15 cellular contexts compared by ENCODE assay signal in genomic region chr17:81021531-81022370, GRCh38. TPM values are rescaled to one million over a fixed set of nuclear protein-coding genes. Genes with fewer than 3 reads are reported as not detected.
A peak's percentile ranks its signal among the peaks of the same experiment; 100 is the strongest.
DNase-seq lines count a peak whose midpoint lies in the region; ATAC-seq and TF ChIP-seq lines count a peak whose summit lies in the region.
"Had no signal": no experiment of that assay in that cellular context is flagged by ENCODE, and none has a peak within 500 bp of the region (broad histone marks: within the 10 kb centered on the region; RNA-seq: fewer than 3 reads in every experiment).

No MANE protein-coding gene starts in this region.

- TF ChIP-seq EP300 in ovary (IDR thresholded peaks at IDR 0.05): no peak

- ATAC-seq in RWPE2 (ENCODE audit: low read depth): no peak
- no peak for ATAC-seq in left lung
- no peak for ATAC-seq in GM19324 (IDR thresholded peaks at IDR 0.05; ENCODE audit: low FRiP score, unreplicated experiment)
- ATAC-seq: natural killer cell had no signal

- no peak overlapping the region for H2AFZ ChIP-seq in GM23248

- H3K9ac ChIP-seq in GM23248 (peak overlapping the region; percentile 67), skeletal muscle satellite cell (ENCODE audit: low read depth, low read length) (peak overlapping the region; percentile 49)

- H3K27ac ChIP-seq in GM23248: peak overlapping the region; percentile 69; the same call in 1 of the 2 replicates
- H3K27ac ChIP-seq in RWPE2 (ENCODE audit: poor library complexity, severe bottlenecking): peak overlapping the region; percentile 35
- peak overlapping the region; percentile 70 to 76 for H3K27ac ChIP-seq in left lung
- no peak overlapping the region for H3K27ac ChIP-seq in ovary
- H3K27ac ChIP-seq: testis had no signal

- no peaks in the 10 kb centered on the region for H3K79me2 ChIP-seq in GM23248 (ENCODE audit: insufficient read depth)

- TF ChIP-seq CTCF in RWPE2 (IDR thresholded peaks at IDR 0.05; ENCODE audit: poor library complexity, severe bottlenecking) (no peak), left lung (IDR thresholded peaks at IDR 0.05) (no peak), ovary (IDR thresholded peaks at IDR 0.05) (no peak)

- H4K20me1 ChIP-seq in GM23248 (ENCODE audit: insufficient read depth): no peaks in the 10 kb centered on the region

- in situ Hi-C loops in GM23248 (cut with MboI): no loop called here

- H3F3A ChIP-seq in GM23248 (ENCODE audit: insufficient read depth): peaks cover 7% of the 10 kb centered on the region

- H3K4me3 ChIP-seq in GM23248 (no peak overlapping the region), RWPE2 (ENCODE audit: severe bottlenecking) (no peak overlapping the region), left lung (no peak overlapping the region), skeletal muscle satellite cell (ENCODE audit: low read length) (no peak overlapping the region), ovary (no peak overlapping the region)
- H3K4me3 ChIP-seq: adrenal gland, testis had no signal

- DNase-seq in GM23248: no peak
- no peak for DNase-seq in RWPE2 (ENCODE audit: low spot score)
- peak in 1 of 2 donors; percentile 5 for DNase-seq in left lung
- DNase-seq in ovary: no peak
- DNase-seq in erythroblast (lab: John Stamatoyannopoulos, UW): no peak
- DNase-seq: activated CD4-positive, alpha-beta memory T cell treated with anti-CD3 and anti-CD28 coated beads, Interleukin-2, amount 10 ng/mL, durations not matched to agents 7 days and 5 days; natural killer cell; NCI-H774; retina; stimulated activated CD4-positive, alpha-beta T cell treated with anti-CD3 and anti-CD28 coated beads, Interleukin-2, amount 100 ng/mL, for 24 hours; testis had no signal

- peaks cover 21% of the 10 kb centered on the region for H3K27me3 ChIP-seq in GM23248 (replicated peaks; ENCODE audit: insufficient read depth)
- peaks cover 6% of the 10 kb centered on the region for H3K27me3 ChIP-seq in RWPE2 (ENCODE audit: insufficient read depth, poor library complexity, severe bottlenecking)
- peaks cover 0 to 6% of the 10 kb centered on the region in 2 donors for H3K27me3 ChIP-seq in left lung
- peaks cover 23% of the 10 kb centered on the region for H3K27me3 ChIP-seq in skeletal muscle satellite cell (ENCODE audit: control insufficient read depth, insufficient read depth, low read length)
- no peaks in the 10 kb centered on the region for H3K27me3 ChIP-seq in ovary
- H3K27me3 ChIP-seq: adrenal gland, BE2C, testis had no signal

- H3K9me3 ChIP-seq in GM23248 (ENCODE audit: low read depth) (no peaks in the 10 kb centered on the region), RWPE2 (ENCODE audit: severe bottlenecking) (no peaks in the 10 kb centered on the region), left lung (peaks cover 0 to 1% of the 10 kb centered on the region in 2 donors), skeletal muscle satellite cell (replicated peaks; ENCODE audit: low read length) (no peaks in the 10 kb centered on the region), ovary (no peaks in the 10 kb centered on the region)
- H3K9me3 ChIP-seq: adrenal gland, BE2C, testis had no signal

- WGBS in GM23248 (ENCODE audit: low coverage in 1 of 2, low lambda C conversion rate in 2 of 2, missing lambda C conversion rate in 2 of 2), 2 experiments: 92% methylated on average over 20 of the region's 20 CpGs
- 86 to 90% (median 87%) methylated on average over 20 of the region's 20 CpGs for WGBS in ovary, 3 donors

- H3K36me3 ChIP-seq in GM23248 (ENCODE audit: low read depth) (no peaks in the 10 kb centered on the region), RWPE2 (ENCODE audit: low read depth) (no peaks in the 10 kb centered on the region), left lung (no peaks in the 10 kb centered on the region), skeletal muscle satellite cell (ENCODE audit: insufficient read depth, low read length) (no peaks in the 10 kb centered on the region), ovary (no peaks in the 10 kb centered on the region)
- H3K36me3 ChIP-seq: adrenal gland, BE2C had no signal

- H3K4me2 ChIP-seq in GM23248 (ENCODE audit: unreplicated experiment): no peak overlapping the region
- H3K4me2 ChIP-seq in skeletal muscle satellite cell (ENCODE audit: low read length): peak overlapping the region; percentile 53

- H3K9me2 ChIP-seq in GM23248 (ENCODE audit: insufficient read depth): no peaks in the 10 kb centered on the region

- H3K4me1 ChIP-seq in GM23248 (ENCODE audit: insufficient read depth) (peaks cover 19% of the 10 kb centered on the region), RWPE2 (ENCODE audit: insufficient read depth, poor library complexity, severe bottlenecking) (peaks cover 6% of the 10 kb centered on the region), left lung (peaks cover 16 to 67% of the 10 kb centered on the region in 2 donors), skeletal muscle satellite cell (ENCODE audit: control insufficient read depth, insufficient read depth, low read length) (peaks cover 33% of the 10 kb centered on the region), ovary (ENCODE audit: insufficient read depth) (peaks cover 7% of the 10 kb centered on the region)
- H3K4me1 ChIP-seq: BE2C had no signal

- intact Hi-C loops in left lung (cut with DNase I): no loop called here
- intact Hi-C loops in ovary (cut with DNase I): loop anchor here in 1 of 4 donors (5.0 kb wide), 1 partner anchor 76 kb away; no protein-coding TSS in a partner anchor

- no peak for TF ChIP-seq POLR2A in ovary (IDR thresholded peaks at IDR 0.05)
- TF ChIP-seq POLR2A in erythroblast (IDR thresholded peaks at IDR 0.05; ENCODE audit: low read length): no peak

RNA-seq across cellular contexts. Expression of gene BAIAP2, which starts 13.2 kb away (rescaled TPM):
- 30.6 and 31.7 TPM in 2 replicates for total RNA-seq in GM23248 (2014; rRNA removed; shearing (Covaris generic))
- polyA plus RNA-seq in GM23248 (2016; fragmentation: Nextera tagmentation; extraction: Ambion mirVana): 28.2 and 31.5 TPM in 2 replicates
- total RNA-seq in left lung: 100 to 1,000 TPM in 1 of 2 donors, 10 to 100 TPM in 1; 76.3 to 135 TPM
- 25.8 and 35.5 TPM in 2 replicates for total RNA-seq in skeletal muscle satellite cell (2012; rRNA removed)
- 10 to 100 TPM; 13.8 to 80.6 (median 30.1) TPM for total RNA-seq in ovary
- polyA plus RNA-seq in ovary: 10 to 100 TPM; 12.0 to 21.5 TPM

RNA-seq across cellular contexts. Expression of gene CHMP6, which starts 30.1 kb away (rescaled TPM):
- 8.2 and 14.1 TPM in 2 replicates for total RNA-seq in GM23248 (2014; rRNA removed; shearing (Covaris generic))
- 34.0 and 37.1 TPM in 2 replicates for polyA plus RNA-seq in GM23248 (2016; fragmentation: Nextera tagmentation; extraction: Ambion mirVana)
- total RNA-seq in left lung: 10 to 100 TPM; 28.2 to 32.7 TPM
- 17.0 and 18.1 TPM in 2 replicates for total RNA-seq in skeletal muscle satellite cell (2012; rRNA removed)
- total RNA-seq in ovary: 10 to 100 TPM; 18.5 to 29.7 (median 26.5) TPM
- polyA plus RNA-seq in ovary: 10 to 100 TPM; 25.6 to 27.5 TPM

Comparison
In these comparisons a context has a peak if more than half of its experiments do, and no peak if none do; other contexts are left out.
1. H3K27ac ChIP-seq: peak in GM23248 (single experiment), RWPE2 (single experiment) and left lung (2 of 2); none in ovary (0 of 2).